Comparison of ENCODE assay signal across 34 cellular contexts in the genomic region with DNA sequence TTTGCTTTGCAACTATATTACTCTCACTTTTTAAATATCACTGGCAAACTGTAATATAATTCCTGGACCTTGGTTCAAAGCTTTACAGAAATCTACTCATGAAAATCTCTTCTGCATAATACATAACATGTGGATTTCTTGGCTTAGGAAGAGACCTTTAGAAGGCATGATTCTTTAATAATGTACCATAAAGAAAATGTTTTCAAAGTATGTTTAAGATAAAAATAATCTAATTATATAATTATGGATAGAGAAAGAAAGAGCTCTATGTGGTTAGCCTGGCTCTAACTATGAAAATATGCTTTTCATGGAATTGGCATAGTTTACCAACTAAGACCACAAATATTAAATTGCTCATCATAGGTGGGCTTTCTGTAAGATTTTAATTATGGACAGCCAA.
DNase-seq lines count a peak whose midpoint lies in the region; ATAC-seq, FAIRE-seq and TF ChIP-seq lines count a peak whose summit lies in the region.
"Had no signal": no experiment of that assay in that cellular context is flagged by ENCODE, and none has a peak within 500 bp of the region (broad histone marks: within the 10 kb centered on the region; RNA-seq: fewer than 3 reads in every experiment).

No MANE protein-coding gene starts in this region.

- H3K27me3 ChIP-seq in SK-N-SH (ENCODE audit: insufficient read depth) (no peaks in the 10 kb centered on the region), adipocyte (replicated peaks; ENCODE audit: control insufficient read depth, insufficient read depth, low read length) (no peaks in the 10 kb centered on the region)
- H3K27me3 ChIP-seq: BE2C; BLaER1; BLaER1 treated with 17β-estradiol and CSF1 and Interleukin-3, amounts not matched to agents 10 nM and 100 nM had no signal

- TF ChIP-seq EP300 in SK-N-SH (IDR thresholded peaks at IDR 0.05; ENCODE audit: borderline replicate concordance in 1 of 2, low read depth in 1 of 2, low read length in 1 of 2) = no peak

- ATAC-seq in SK-N-SH treated with all-trans-retinoic acid at 6 μM for 48 hours (no peak), HG03432 (IDR thresholded peaks at IDR 0.05; ENCODE audit: unreplicated experiment) (no peak)
- no peak for ATAC-seq in stimulated activated naive CD8-positive, alpha-beta T cell treated with anti-CD3 and anti-CD28 coated beads, Interleukin-15, Interleukin-2, amounts not matched to agents 100 U/mL and 50 U/mL, for 24 hours
- ATAC-seq: A549; CD8-positive, alpha-beta T cell had no signal

- POLR2A ChIA-PET in SK-N-SH (lab: Yijun Ruan, JAX) = no interaction called here

- no peaks in the 10 kb centered on the region for H3K79me2 ChIP-seq in SK-N-SH (ENCODE audit: insufficient read depth)

- DNase-seq in SK-N-SH = no peak
- peak; percentile 45 for DNase-seq in adipocyte (ENCODE audit: low read depth)
- peak; percentile 64 for DNase-seq in fibroblast of peridontal ligament (ENCODE audit: extremely low read depth)
- no peak for DNase-seq in hippocampal formation (lab: John Stamatoyannopoulos, UW)
- DNase-seq in stimulated activated naive CD8-positive, alpha-beta T cell treated with anti-CD3 and anti-CD28 coated beads, Interleukin-15, Interleukin-2, amounts not matched to agents 100 U/mL and 50 U/mL, for 24 hours = no peak
- DNase-seq: 8988T; ACHN; AML-193; BE2C; C1 segment of cervical spinal cord; Caco-2; Calu3; CD4-positive, alpha-beta memory T cell; CD4-positive, alpha-beta T cell; CD4-positive, CD25-positive, alpha-beta regulatory T cell; CD8-positive, alpha-beta memory T cell; CD8-positive, alpha-beta T cell; COR-L47; DMS 273 treated with DMSO at 0.1 percent for 48 hours; DMS153; DMS53; DMS79; DMS79 treated with DMSO at 0.1 percent for 48 hours; DND-41; EL had no signal

- H3K4me1 ChIP-seq in SK-N-SH (ENCODE audit: control insufficient read depth in 1 of 2, insufficient read depth in 2 of 2, low read depth in 1 of 2, low read length in 1 of 2) (no peaks in the 10 kb centered on the region), adipocyte (ENCODE audit: control insufficient read depth, insufficient read depth, low read length) (no peaks in the 10 kb centered on the region)
- H3K4me1 ChIP-seq: A549; BLaER1; BLaER1 treated with 17β-estradiol and CSF1 and Interleukin-3, amounts not matched to agents 10 nM and 100 nM; Caco-2 had no signal

- CTCF ChIA-PET in SK-N-SH (lab: Yijun Ruan, JAX) = no interaction called here

- no peak overlapping the region for H2AFZ ChIP-seq in SK-N-SH (ENCODE audit: low read depth)

- H3F3A ChIP-seq in SK-N-SH (replicated peaks; ENCODE audit: insufficient read depth) = no peaks in the 10 kb centered on the region

- H3K9ac ChIP-seq in SK-N-SH (no peak overlapping the region), adipocyte (ENCODE audit: low read length) (no peak overlapping the region)
- H3K9ac ChIP-seq: BLaER1; BLaER1 treated with 17β-estradiol and CSF1 and Interleukin-3, amounts not matched to agents 10 nM and 100 nM had no signal

- H3K27ac ChIP-seq in SK-N-SH (ENCODE audit: low read depth in 2 of 2, low read length in 1 of 2) = no peak overlapping the region
- H3K27ac ChIP-seq: 22Rv1; A549; BLaER1; BLaER1 treated with 17β-estradiol and CSF1 and Interleukin-3, amounts not matched to agents 10 nM and 100 nM; C4-2B had no signal

- H3K9me2 ChIP-seq in SK-N-SH = no peaks in the 10 kb centered on the region

- TF ChIP-seq RAD21 in SK-N-SH (IDR thresholded peaks at IDR 0.05; ENCODE audit: low read length) = no peak

- TF ChIP-seq CTCF in SK-N-SH (IDR thresholded peaks at IDR 0.05) = no peak

- no peaks in the 10 kb centered on the region for H3K36me3 ChIP-seq in SK-N-SH (replicated peaks in 1 of 2; ENCODE audit: control insufficient read depth in 1 of 2, insufficient read depth in 2 of 2, low read length in 1 of 2)
- H3K36me3 ChIP-seq in adipocyte (ENCODE audit: control insufficient read depth, insufficient read depth, low read length, severe bottlenecking) = no peaks in the 10 kb centered on the region
- H3K36me3 ChIP-seq: BE2C; BLaER1; BLaER1 treated with 17β-estradiol and CSF1 and Interleukin-3, amounts not matched to agents 10 nM and 100 nM had no signal

- H3K4me3 ChIP-seq in SK-N-SH (ENCODE audit: low read depth in 2 of 2, low read length in 1 of 2) (no peak overlapping the region), adipocyte (ENCODE audit: low read length) (no peak overlapping the region)
- H3K4me3 ChIP-seq: A549; BLaER1; BLaER1 treated with 17β-estradiol and CSF1 and Interleukin-3, amounts not matched to agents 10 nM and 100 nM had no signal

- no peaks in the 10 kb centered on the region for H3K9me3 ChIP-seq in SK-N-SH
- peaks cover 4% of the 10 kb centered on the region for H3K9me3 ChIP-seq in adipocyte (ENCODE audit: control insufficient read depth, low read length)
- H3K9me3 ChIP-seq: BE2C, Caco-2 had no signal

- peak; percentile 4 for FAIRE-seq in endometrium (lab: Jason Lieb, UNC)
- FAIRE-seq: A549, D721Med had no signal

- H4K20me1 ChIP-seq in SK-N-SH (ENCODE audit: insufficient read depth) = no peaks in the 10 kb centered on the region
- H4K20me1 ChIP-seq: BLaER1; BLaER1 treated with 17β-estradiol and CSF1 and Interleukin-3, amounts not matched to agents 10 nM and 100 nM had no signal

- H3K4me2 ChIP-seq in SK-N-SH = no peak overlapping the region
- H3K4me2 ChIP-seq: A549; BLaER1; BLaER1 treated with 17β-estradiol and CSF1 and Interleukin-3, amounts not matched to agents 10 nM and 100 nM had no signal

TF ChIP-seq in SK-N-SH treated with all-trans-retinoic acid at 6 μM for 48 hours, 23 proteins besides CTCF, POLR2A, EP300 and RAD21:
- peak; percentile 61 for TF ChIP-seq TCF4 (CRISPR knock-in tag; IDR thresholded peaks at IDR 0.05; ENCODE audit: borderline replicate concordance)
- TF ChIP-seq ZNF8 (CRISPR knock-in tag; IDR thresholded peaks at IDR 0.05) = no peak
- peak; percentile 60 for TF ChIP-seq ISL1 (CRISPR knock-in tag; IDR thresholded peaks at IDR 0.05)

TF ChIP-seq in SK-N-SH, 30 proteins besides CTCF, POLR2A, EP300 and RAD21:
- no peak for TF ChIP-seq GATA2 (CRISPR knock-in tag; IDR thresholded peaks at IDR 0.05)
- TF ChIP-seq MEF2A (IDR thresholded peaks at IDR 0.05; ENCODE audit: borderline replicate concordance, low read depth) = no peak
- TF ChIP-seq, protein P1, sequence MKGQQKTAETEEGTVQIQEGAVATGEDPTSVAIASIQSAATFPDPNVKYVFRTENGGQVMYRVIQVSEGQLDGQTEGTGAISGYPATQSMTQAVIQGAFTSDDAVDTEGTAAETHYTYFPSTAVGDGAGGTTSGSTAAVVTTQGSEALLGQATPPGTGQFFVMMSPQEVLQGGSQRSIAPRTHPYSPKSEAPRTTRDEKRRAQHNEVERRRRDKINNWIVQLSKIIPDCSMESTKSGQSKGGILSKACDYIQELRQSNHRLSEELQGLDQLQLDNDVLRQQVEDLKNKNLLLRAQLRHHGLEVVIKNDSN (IDR thresholded peaks at IDR 0.05; ENCODE audit: borderline replicate concordance, low read depth) = no peak
TF ChIP-seq in SK-N-SH: peak in this region for 0.

Comparison
In these comparisons a context has a peak if more than half of its experiments do, and no peak if none do; other contexts are left out.
1. DNase-seq: peak in adipocyte (single experiment) and fibroblast of peridontal ligament (single experiment); none in SK-N-SH (single experiment), hippocampal formation (0 of 2) and stimulated activated naive CD8-positive, alpha-beta T cell treated with anti-CD3 and anti-CD28 coated beads, Interleukin-15, Interleukin-2, amounts not matched to agents 100 U/mL and 50 U/mL, for 24 hours (single experiment).